ENCODE assay signal across 7 cellular contexts in the genomic region with DNA sequence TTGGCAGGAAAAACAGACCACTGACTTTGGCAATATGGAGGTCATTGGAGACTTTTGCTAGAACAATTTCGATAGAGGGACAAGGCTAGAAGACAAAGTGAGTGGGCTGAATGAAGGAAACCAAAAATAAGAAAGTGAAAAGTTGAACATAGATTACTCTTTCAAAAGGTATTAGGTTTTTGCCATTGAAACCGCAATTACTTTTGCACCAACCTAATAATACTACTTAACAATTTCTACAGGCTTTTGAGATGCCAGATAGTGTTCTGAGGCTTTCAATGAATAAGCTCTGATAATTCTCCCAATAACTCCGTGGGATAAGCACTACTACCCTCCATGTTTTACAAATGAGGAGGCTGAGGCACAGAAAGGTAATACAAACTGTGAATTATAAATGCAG.
"Had no signal": no experiment of that assay in that cellular context is flagged by ENCODE, and none has a peak within 500 bp of the region (broad histone marks: within the 10 kb centered on the region; RNA-seq: fewer than 3 reads in every experiment).

No MANE protein-coding gene starts in this region.

- ATAC-seq: GM12878 had no signal

- FAIRE-seq: GM12878, GM12891, GM12892, GM18507, GM19239 had no signal

- H3K4me3 ChIP-seq: GM12878 had no signal

- DNase-seq: GDM1, GF-D8 had no signal
